Comparison of ENCODE assay signal across 9 cellular contexts in the genomic region with DNA sequence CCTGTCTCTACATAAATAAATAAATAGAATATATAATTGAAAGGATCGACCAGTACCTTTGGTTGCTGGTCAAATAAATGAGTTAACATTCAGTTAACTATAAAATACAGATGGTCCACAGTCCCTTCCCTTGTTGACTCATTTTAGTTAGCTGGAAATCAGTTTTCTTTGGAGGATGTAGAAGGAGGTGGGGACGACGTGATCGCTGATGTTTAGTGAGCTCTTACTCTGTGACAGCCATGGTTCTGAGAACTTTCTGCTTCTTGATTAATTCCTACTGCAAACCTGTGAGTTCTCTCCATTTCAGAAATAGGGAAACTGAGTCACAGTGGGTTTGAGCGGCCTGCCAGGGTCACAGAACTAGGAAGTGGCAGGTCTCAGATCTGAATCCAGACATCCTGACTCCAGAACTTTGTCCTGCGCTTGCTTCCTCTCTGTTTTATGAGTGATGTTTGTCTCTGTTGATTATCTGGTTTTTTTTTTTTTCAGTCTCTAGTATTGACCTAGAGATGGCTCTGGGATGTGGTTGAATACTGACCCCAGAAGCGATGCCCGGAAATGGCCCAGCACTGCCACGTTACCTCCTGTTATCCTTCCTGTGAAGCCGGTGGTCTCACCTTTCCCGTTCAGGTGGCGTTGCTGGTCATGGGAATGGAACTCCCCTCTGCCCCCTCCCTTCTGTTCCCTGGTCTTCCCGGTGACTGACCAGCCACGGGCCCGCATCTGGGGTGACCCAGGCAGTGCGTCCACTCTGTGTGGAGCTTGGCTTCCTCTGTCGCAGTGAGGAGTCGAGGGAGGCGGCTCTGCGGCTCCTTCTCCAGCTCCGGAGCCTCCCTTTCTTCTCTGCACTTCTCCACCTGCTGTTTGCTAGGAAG. TPM values are rescaled to one million over a fixed set of nuclear protein-coding genes. Genes with fewer than 3 reads are reported as not detected.
DNase-seq lines count a peak whose midpoint lies in the region; ATAC-seq and TF ChIP-seq lines count a peak whose summit lies in the region.
"Had no signal": no experiment of that assay in that cellular context is flagged by ENCODE, and none has a peak within 500 bp of the region (broad histone marks: within the 10 kb centered on the region; RNA-seq: fewer than 3 reads in every experiment).

No MANE protein-coding gene starts in this region.

- H4K8ac ChIP-seq in IMR-90 (ENCODE audit: low read depth in 2 of 2, low read length in 2 of 2) = peak overlapping the region in 1 of 2 experiments; percentile 78; a peak in 2 of 4 replicates

- peak overlapping the region; percentile 64 for H4K91ac ChIP-seq in IMR-90 (ENCODE audit: insufficient read depth, low read depth, low read length)

- peak overlapping the region; percentile 31; the same call in 1 of the 2 replicates for H3K18ac ChIP-seq in IMR-90 (ENCODE audit: low read depth, low read length)

- BruUV-seq in IMR-90 (replicated peaks; lab: Mats Ljungman, UMichigan) = no TSS peak

- H3K27me3 ChIP-seq in IMR-90 (ENCODE audit: control insufficient read depth, insufficient read depth, low read length) (no peaks in the 10 kb centered on the region), colonic mucosa (no peaks in the 10 kb centered on the region), testis (no peaks in the 10 kb centered on the region)

- ATAC-seq in IMR-90 (ENCODE audit: low read depth) (no peak), HG03097 (IDR thresholded peaks at IDR 0.05; ENCODE audit: low FRiP score, unreplicated experiment) (no peak)
- no peak for ATAC-seq in natural killer cell treated with Interleukin-12 subunit alpha and Interleukin-12 subunit beta and Interleukin-15 and Interleukin-18, amount 100 ng/mL, for 72 hours

- H3K4me3 ChIP-seq in IMR-90 (ENCODE audit: insufficient read depth, low read depth, low read length) (no peak overlapping the region), colonic mucosa (no peak overlapping the region), testis (no peak overlapping the region)

- no peak; the same call in 1 of the 2 replicates for TF ChIP-seq POLR2A in IMR-90 (IDR thresholded peaks at IDR 0.05; ENCODE audit: low read depth, low read length)
- no peak for TF ChIP-seq POLR2A in testis (IDR thresholded peaks at IDR 0.05)

- peak overlapping the region; percentile 75 for H2AFZ ChIP-seq in IMR-90 (replicated peaks; ENCODE audit: low read length, poor library complexity)

- peak overlapping the region; percentile 71 for H3K27ac ChIP-seq in IMR-90 (ENCODE audit: insufficient read depth, low read length)
- H3K27ac ChIP-seq in colonic mucosa = peak overlapping the region; percentile 26
- H3K27ac ChIP-seq in testis = peak overlapping the region; percentile 25 to 65

- in situ Hi-C loops in IMR-90 (cut with MboI; ENCODE audit: low sequenced_read_pairs) = loop anchor here (25.0 kb wide), 1 partner anchor 614 kb away; a partner anchor contains a TSS

- TF ChIP-seq RAD21 in IMR-90 (IDR thresholded peaks at IDR 0.05; ENCODE audit: low read length) = no peak

- H3K56ac ChIP-seq in IMR-90 (ENCODE audit: extremely low read depth, insufficient read depth, low read length) = 0 out of 2 replicates have a peak overlapping the region, but pooled peaks have one; percentile 25

- peak overlapping the region; percentile 42 for H3K14ac ChIP-seq in IMR-90 (replicated peaks; ENCODE audit: low read depth, low read length)

- H3K9ac ChIP-seq in IMR-90 (ENCODE audit: low read depth, low read length) = peak overlapping the region; percentile 6; the same call in 1 of the 2 replicates
- no peak overlapping the region for H3K9ac ChIP-seq in colonic mucosa (ENCODE audit: low read depth in 2 of 2, low read length in 2 of 2)

- peak overlapping the region; percentile 89 for H2AK5ac ChIP-seq in IMR-90 (ENCODE audit: low read depth, low read length)

- no peaks in the 10 kb centered on the region for H3K9me3 Mint-ChIP-seq in natural killer cell treated with Interleukin-12 subunit alpha and Interleukin-12 subunit beta and Interleukin-15 and Interleukin-18, amount 100 ng/mL, for 72 hours
- H3K9me3 Mint-ChIP-seq: activated naive CD8-positive, alpha-beta T cell treated with anti-CD3 and anti-CD28 coated beads, Interleukin-2, amount 10 ng/mL, durations not matched to agents 7 days and 5 days had no signal

- TF ChIP-seq CTCF in IMR-90 (conservative IDR thresholded peaks at IDR 0.05; ENCODE audit: low read depth, low read length) (no peak), colonic mucosa (IDR thresholded peaks at IDR 0.05) (no peak), testis (IDR thresholded peaks at IDR 0.05) (no peak)

- H3K79me1 ChIP-seq in IMR-90 (ENCODE audit: low read depth in 1 of 2, low read length in 2 of 2) = peaks cover 5 to 24% of the 10 kb centered on the region in 2 experiments; a peak in 3 of 4 replicates

- dilution Hi-C loops in IMR-90 (cut with HindIII; ENCODE audit: low sequenced_read_pairs, unreplicated experiment) = loop anchor here (25.0 kb wide), 1 partner anchor 89 kb away; no protein-coding TSS in a partner anchor

- CTCF ChIA-PET in IMR-90 (lab: Yijun Ruan, JAX) = no interaction called here

- H3K9me3 ChIP-seq in IMR-90 (ENCODE audit: control insufficient read depth, insufficient read depth, low read length) = no peaks in the 10 kb centered on the region
- no peaks in the 10 kb centered on the region for H3K9me3 ChIP-seq in colonic mucosa
- no peaks in the 10 kb centered on the region for H3K9me3 ChIP-seq in testis

- peak overlapping the region; percentile 63; the same call in 1 of the 2 replicates for H3K23ac ChIP-seq in IMR-90 (ENCODE audit: low read depth, low read length)

- H3K4me1 ChIP-seq in IMR-90 (ENCODE audit: control insufficient read depth, insufficient read depth, low read length) = peaks cover 14% of the 10 kb centered on the region
- H3K4me1 ChIP-seq in colonic mucosa = no peaks in the 10 kb centered on the region
- H3K4me1 ChIP-seq in testis = peaks cover 14% of the 10 kb centered on the region

- peaks cover 22% of the 10 kb centered on the region for H3K9me1 ChIP-seq in IMR-90 (ENCODE audit: insufficient read depth, low read length)

- DNase-seq in IMR-90 (no peak), colonic mucosa (no peak), lung microvascular endothelial cell (ENCODE audit: low read depth in 2 of 2) (peak; percentile 54 to 83), testis (no peak), T-helper 9 cell (no peak), activated gamma-delta T cell (lab: John Stamatoyannopoulos, UW) (no peak)
- no peak for DNase-seq in natural killer cell treated with Interleukin-12 subunit alpha and Interleukin-12 subunit beta and Interleukin-15 and Interleukin-18, amount 100 ng/mL, for 72 hours (ENCODE audit: low spot score)
- DNase-seq: activated naive CD8-positive, alpha-beta T cell treated with anti-CD3 and anti-CD28 coated beads, Interleukin-2, amount 10 ng/mL, durations not matched to agents 7 days and 5 days had no signal

- peak overlapping the region; percentile 39; the same call in 1 of the 2 replicates for H4K5ac ChIP-seq in IMR-90 (ENCODE audit: low read depth, low read length)

- no peak overlapping the region for H3K4me3 Mint-ChIP-seq in natural killer cell treated with Interleukin-12 subunit alpha and Interleukin-12 subunit beta and Interleukin-15 and Interleukin-18, amount 100 ng/mL, for 72 hours
- H3K4me3 Mint-ChIP-seq: activated naive CD8-positive, alpha-beta T cell treated with anti-CD3 and anti-CD28 coated beads, Interleukin-2, amount 10 ng/mL, durations not matched to agents 7 days and 5 days had no signal

- no peaks in the 10 kb centered on the region for H3K36me3 Mint-ChIP-seq in natural killer cell treated with Interleukin-12 subunit alpha and Interleukin-12 subunit beta and Interleukin-15 and Interleukin-18, amount 100 ng/mL, for 72 hours
- H3K36me3 Mint-ChIP-seq: activated naive CD8-positive, alpha-beta T cell treated with anti-CD3 and anti-CD28 coated beads, Interleukin-2, amount 10 ng/mL, durations not matched to agents 7 days and 5 days had no signal

- H2AK9ac ChIP-seq in IMR-90 (replicated peaks; ENCODE audit: low read depth, low read length, poor library complexity) = peak overlapping the region; percentile 83

- no peaks in the 10 kb centered on the region; the same call in 1 of the 2 replicates for H4K20me1 ChIP-seq in IMR-90 (ENCODE audit: insufficient read depth, low read length)

- H3K4ac ChIP-seq in IMR-90 (ENCODE audit: low read depth, low read length) = peak overlapping the region; percentile 81

- H2BK20ac ChIP-seq in IMR-90 (ENCODE audit: low read depth, low read length) = peak overlapping the region; percentile 73

- H3K36me3 ChIP-seq in IMR-90 (ENCODE audit: control insufficient read depth, insufficient read depth, low read length) (peaks cover 2% of the 10 kb centered on the region; the same call in 1 of the 2 replicates), colonic mucosa (no peaks in the 10 kb centered on the region), testis (ENCODE audit: low read depth, missing control alignments) (no peaks in the 10 kb centered on the region)

- H3K4me1 Mint-ChIP-seq in natural killer cell treated with Interleukin-12 subunit alpha and Interleukin-12 subunit beta and Interleukin-15 and Interleukin-18, amount 100 ng/mL, for 72 hours (ENCODE audit: low read depth in 2 of 2) = no peaks in the 10 kb centered on the region
- H3K4me1 Mint-ChIP-seq: activated naive CD8-positive, alpha-beta T cell treated with anti-CD3 and anti-CD28 coated beads, Interleukin-2, amount 10 ng/mL, durations not matched to agents 7 days and 5 days had no signal

- peak overlapping the region; percentile 57 for H3K4me2 ChIP-seq in IMR-90 (ENCODE audit: low read depth, low read length)

- POLR2A ChIA-PET in IMR-90 (lab: Charles Lee; ENCODE audit: unreplicated experiment) = no interaction called here

- H2BK120ac ChIP-seq in IMR-90 (ENCODE audit: low read depth, low read length) = peak overlapping the region; percentile 88

- intact Hi-C loops in IMR-90 (cut with micrococcal nuclease) (loop anchor here (5.0 kb wide), 1 partner anchor 89 kb away; no protein-coding TSS in a partner anchor), colonic mucosa (cut with DNase I) (no loop called here), testis (cut with DNase I; ENCODE audit: low total_unique reads) (no loop called here)

- 34% methylated on average over 9 of the region's 21 CpGs; no CpG with 5 or more reads in 1 of the 2 experiments for WGBS in IMR-90 (ENCODE audit: extremely low coverage in 2 of 2, insufficient read length in 1 of 2), 2 experiments
- WGBS in testis, 2 donors = 65 to 73% methylated on average over 18 to 21 of the region's 21 CpGs

- H2BK5ac ChIP-seq in IMR-90 (ENCODE audit: low read depth, low read length, poor library complexity, severe bottlenecking) = peak overlapping the region; percentile 77

- H3K27me3 Mint-ChIP-seq in natural killer cell treated with Interleukin-12 subunit alpha and Interleukin-12 subunit beta and Interleukin-15 and Interleukin-18, amount 100 ng/mL, for 72 hours = peaks cover 12 to 19% of the 10 kb centered on the region in 2 donors

- peak overlapping the region; percentile 60; the same call in 2 of the 3 replicates for H2BK15ac ChIP-seq in IMR-90 (ENCODE audit: low read depth, low read length)

- no peak overlapping the region for H3K27ac Mint-ChIP-seq in natural killer cell treated with Interleukin-12 subunit alpha and Interleukin-12 subunit beta and Interleukin-15 and Interleukin-18, amount 100 ng/mL, for 72 hours
- H3K27ac Mint-ChIP-seq: activated naive CD8-positive, alpha-beta T cell treated with anti-CD3 and anti-CD28 coated beads, Interleukin-2, amount 10 ng/mL, durations not matched to agents 7 days and 5 days had no signal

RNA-seq across cellular contexts. Expression of a gene that starts 18.2 kb away (rescaled TPM):
- 3.4 and 5.0 TPM in 2 replicates for total RNA-seq in IMR-90 (2012; rRNA removed)
- 1.9 and 2.1 TPM in 2 replicates for polyA plus RNA-seq in IMR-90 (2012; rRNA removed)
- polyA plus RNA-seq in IMR-90 (2012; cell fraction: cytosol; rRNA removed) = 0.81 and 0.86 TPM in 2 replicates
- polyA plus RNA-seq in IMR-90 (2012; cell fraction: nucleus; rRNA removed; ENCODE audit: low replicate concordance) = 3.0 and 8.1 TPM in 2 replicates
- 100 to 1,000 TPM in 1 of 2 donors, 1 to 10 TPM in 1; 3.3 to 108 TPM for total RNA-seq in colonic mucosa
- 43.4 and 62.7 TPM in 2 replicates for total RNA-seq in lung microvascular endothelial cell
- total RNA-seq in testis = 10 to 100 TPM in 1 of 2 donors, 1 to 10 TPM in 1; 10.0 to 11.1 TPM
- 17.9 TPM for polyA plus RNA-seq in testis (ENCODE audit: insufficient read depth, low read depth, low replicate concordance)
- total RNA-seq in natural killer cell treated with Interleukin-12 subunit alpha and Interleukin-12 subunit beta and Interleukin-15 and Interleukin-18, amount 100 ng/mL, for 72 hours = under 1 TPM; 0.20 to 0.26 TPM

Comparison
In these comparisons a context has a peak if more than half of its experiments do, and no peak if none do; other contexts are left out.
1. DNase-seq: peak in lung microvascular endothelial cell (2 of 2); none in IMR-90 (single experiment), colonic mucosa (single experiment), testis (single experiment), T-helper 9 cell (single experiment), activated gamma-delta T cell (single experiment) and natural killer cell treated with Interleukin-12 subunit alpha and Interleukin-12 subunit beta and Interleukin-15 and Interleukin-18, amount 100 ng/mL, for 72 hours (single experiment).
2. Peak in every context shown above with its lines, with median percentiles within 50 percentile points of each other: H3K27ac ChIP-seq.